29 cellular contexts compared by ENCODE assay signal in genomic region chr11:79506124-79506523, GRCh38.
"Had no signal": no experiment of that assay in that cellular context is flagged by ENCODE, and none has a peak within 500 bp of the region (broad histone marks: within the 10 kb centered on the region; RNA-seq: fewer than 3 reads in every experiment).

No MANE protein-coding gene starts in this region.

- H3K27me3 Mint-ChIP-seq: type B pancreatic cell had no signal

- FAIRE-seq: urothelium cell line had no signal

- H3K27ac Mint-ChIP-seq: stimulated activated effector memory CD8-positive, alpha-beta T cell treated with anti-CD3 and anti-CD28 coated beads, Interleukin-12 subunit alpha, Interleukin-12 subunit beta, amount 100 ng/mL, for 72 hours; stimulated activated memory B cell treated with anti-CD40 and anti-IgM and Interleukin-4, amounts not matched to agents 10 μg/mL and 1 μg/mL and 100 μg/mL, for 72 hours; stimulated activated naive B cell treated with anti-CD40 and anti-IgM and Interleukin-4, amounts not matched to agents 10 μg/mL and 1 μg/mL and 100 μg/mL, for 72 hours; stimulated activated naive CD8-positive, alpha-beta T cell treated with anti-CD3 and anti-CD28 coated beads, Interleukin-15, Interleukin-2, amounts not matched to agents 100 ng/mL and 50 ng/mL, for 24 hours; type B pancreatic cell had no signal

- H3K4me1 ChIP-seq: suprapubic skin, thyroid gland, upper lobe of left lung, upper lobe of right lung, uterus, vagina had no signal

- H3K27ac ChIP-seq: stomach, suprapubic skin, testis, thoracic aorta, thyroid gland, tibial artery, tibial nerve, transverse colon, upper lobe of left lung, upper lobe of right lung, uterus, vagina had no signal

- DNase-seq: stimulated activated CD4-positive, alpha-beta T cell treated with anti-CD3 and anti-CD28 coated beads, Interleukin-2, amount 100 ng/mL, for 48 hours; stimulated activated CD4-positive, alpha-beta T cell treated with anti-CD3 and anti-CD28 coated beads, Interleukin-4, amount 100 ng/mL, for 1 hour; stimulated activated CD4-positive, alpha-beta T cell treated with anti-CD3 and anti-CD28 coated beads, Interleukin-4, amount 100 ng/mL, for 24 hours; stimulated activated CD4-positive, alpha-beta T cell treated with anti-CD3 and anti-CD28 coated beads, Interleukin-4, amount 100 ng/mL, for 4 hours; stimulated activated CD8-positive, alpha-beta memory T cell treated with anti-CD3 and anti-CD28 coated beads, Interleukin-4, amount 100 ng/mL, for 48 hours; stimulated activated naive B cell treated with anti-CD40 and anti-IgM and Interleukin-4, amounts not matched to agents 10 μg/mL and 1 μg/mL and 100 μg/mL, for 72 hours; stimulated activated naive CD4-positive, alpha-beta T cell; stimulated activated naive CD4-positive, alpha-beta T cell treated with Interleukin-2 at 50 U/mL for 16 hours; stimulated activated naive CD8-positive, alpha-beta T cell treated with anti-CD3 and anti-CD28 coated beads, Interleukin-15, amount 100 ng/mL, for 72 hours; stimulated activated naive CD8-positive, alpha-beta T cell treated with anti-CD3 and anti-CD28 coated beads, Interleukin-15, Interleukin-2, amounts not matched to agents 100 U/mL and 50 U/mL, for 24 hours; stomach; substantia nigra; testis; thyroid gland; tibial artery; transverse colon; trophoblast cell; upper lobe of left lung; upper lobe of right lung; uterus had no signal

- H3K4me3 ChIP-seq: stomach, suprapubic skin, testis, thoracic aorta, thyroid gland, tibial artery, tibial nerve, transverse colon, upper lobe of left lung, upper lobe of right lung, uterus, vagina had no signal

- H3K9me3 ChIP-seq: stomach, suprapubic skin, testis, thoracic aorta, thyroid gland, tibial artery, tibial nerve, transverse colon, upper lobe of left lung, upper lobe of right lung, uterus, vagina had no signal

- H3K36me3 ChIP-seq: stomach, suprapubic skin, thoracic aorta, thyroid gland, tibial artery, tibial nerve, transverse colon, upper lobe of left lung, upper lobe of right lung, uterus, vagina had no signal

- H3K4me1 Mint-ChIP-seq: stimulated activated effector memory CD8-positive, alpha-beta T cell treated with anti-CD3 and anti-CD28 coated beads, Interleukin-12 subunit alpha, Interleukin-12 subunit beta, amount 100 ng/mL, for 72 hours; stimulated activated memory B cell treated with anti-CD40 and anti-IgM and Interleukin-4, amounts not matched to agents 10 μg/mL and 1 μg/mL and 100 μg/mL, for 72 hours; stimulated activated naive B cell treated with anti-CD40 and anti-IgM and Interleukin-4, amounts not matched to agents 10 μg/mL and 1 μg/mL and 100 μg/mL, for 72 hours; stimulated activated naive CD8-positive, alpha-beta T cell treated with anti-CD3 and anti-CD28 coated beads, Interleukin-15, amount 100 ng/mL, for 72 hours had no signal

- H3K9me3 Mint-ChIP-seq: stimulated activated memory B cell treated with anti-CD40 and anti-IgM and Interleukin-4, amounts not matched to agents 10 μg/mL and 1 μg/mL and 100 μg/mL, for 72 hours; stimulated activated naive B cell treated with anti-CD40 and anti-IgM and Interleukin-4, amounts not matched to agents 10 μg/mL and 1 μg/mL and 100 μg/mL, for 72 hours had no signal

- H3K4me3 Mint-ChIP-seq: stimulated activated effector memory CD8-positive, alpha-beta T cell treated with anti-CD3 and anti-CD28 coated beads, Interleukin-12 subunit alpha, Interleukin-12 subunit beta, amount 100 ng/mL, for 72 hours; stimulated activated memory B cell treated with anti-CD40 and anti-IgM and Interleukin-4, amounts not matched to agents 10 μg/mL and 1 μg/mL and 100 μg/mL, for 72 hours; stimulated activated naive B cell treated with anti-CD40 and anti-IgM and Interleukin-4, amounts not matched to agents 10 μg/mL and 1 μg/mL and 100 μg/mL, for 72 hours; stimulated activated naive CD8-positive, alpha-beta T cell treated with anti-CD3 and anti-CD28 coated beads, Interleukin-15, amount 100 ng/mL, for 72 hours; stimulated activated naive CD8-positive, alpha-beta T cell treated with anti-CD3 and anti-CD28 coated beads, Interleukin-15, Interleukin-2, amounts not matched to agents 100 ng/mL and 50 ng/mL, for 24 hours; type B pancreatic cell had no signal

- ATAC-seq: stimulated activated effector memory CD8-positive, alpha-beta T cell treated with anti-CD3 and anti-CD28 coated beads, Interleukin-12 subunit alpha, Interleukin-12 subunit beta, amount 100 ng/mL, for 72 hours; stimulated activated memory B cell treated with anti-CD40 and anti-IgM and Interleukin-4, amounts not matched to agents 10 μg/mL and 1 μg/mL and 100 μg/mL, for 72 hours; stimulated activated naive B cell treated with anti-CD40 and anti-IgM and Interleukin-4, amounts not matched to agents 10 μg/mL and 1 μg/mL and 100 μg/mL, for 72 hours; stimulated activated naive CD8-positive, alpha-beta T cell treated with anti-CD3 and anti-CD28 coated beads, Interleukin-15, amount 100 ng/mL, for 72 hours; stimulated activated naive CD8-positive, alpha-beta T cell treated with anti-CD3 and anti-CD28 coated beads, Interleukin-15, Interleukin-2, amounts not matched to agents 100 U/mL and 50 U/mL, for 24 hours; upper lobe of right lung had no signal

- H3K36me3 Mint-ChIP-seq: stimulated activated effector memory CD8-positive, alpha-beta T cell treated with anti-CD3 and anti-CD28 coated beads, Interleukin-12 subunit alpha, Interleukin-12 subunit beta, amount 100 ng/mL, for 72 hours; stimulated activated memory B cell treated with anti-CD40 and anti-IgM and Interleukin-4, amounts not matched to agents 10 μg/mL and 1 μg/mL and 100 μg/mL, for 72 hours; stimulated activated naive B cell treated with anti-CD40 and anti-IgM and Interleukin-4, amounts not matched to agents 10 μg/mL and 1 μg/mL and 100 μg/mL, for 72 hours; type B pancreatic cell had no signal

- H3K27me3 ChIP-seq: stomach, suprapubic skin, testis, thyroid gland, tibial nerve, transverse colon, upper lobe of left lung, upper lobe of right lung, uterus, vagina had no signal
